16 cellular contexts compared by ENCODE assay signal in the genomic region with DNA sequence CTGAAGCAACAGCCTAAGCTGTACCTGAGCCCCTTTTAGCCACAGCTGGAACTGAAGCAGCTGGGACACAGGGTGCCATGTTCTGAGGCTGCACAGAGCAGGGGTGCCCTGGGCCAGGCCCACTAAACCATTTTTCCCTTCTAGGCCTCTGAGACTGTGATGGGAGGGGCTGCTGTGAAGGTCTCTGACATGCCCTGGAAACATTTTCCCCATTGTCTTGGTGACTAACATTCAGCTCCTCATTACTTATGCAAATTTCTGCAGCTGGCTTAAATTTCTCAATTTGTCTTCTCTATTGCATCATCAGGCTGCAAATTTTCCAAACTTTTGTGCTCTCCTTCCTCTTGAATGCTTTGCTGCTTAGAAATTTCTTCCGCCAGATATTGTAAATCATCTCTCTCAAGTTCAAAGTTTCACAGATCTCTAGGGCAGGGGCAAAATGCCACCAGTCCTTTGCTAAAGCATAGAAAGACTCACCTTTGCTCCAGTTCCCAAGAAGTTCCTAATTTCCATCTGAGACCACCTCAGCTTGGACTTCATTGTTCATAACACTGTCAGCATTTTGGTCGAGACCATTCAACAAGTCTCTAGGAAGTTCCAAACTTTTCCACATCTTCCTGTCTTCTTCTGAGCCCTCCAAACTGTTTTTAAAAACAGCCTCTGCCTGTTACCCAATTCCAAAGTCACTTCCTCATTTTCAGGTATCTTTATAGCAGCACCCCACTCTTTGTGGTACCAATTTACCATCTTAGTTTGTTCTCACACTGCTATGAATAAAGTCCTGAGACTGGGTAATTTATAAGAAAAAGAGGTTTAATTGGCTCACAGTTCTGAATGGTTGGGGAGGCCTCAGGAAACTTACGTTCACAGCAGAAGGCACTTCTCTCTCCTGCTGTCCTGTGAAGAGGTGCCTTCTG. TPM values are rescaled to one million over a fixed set of nuclear protein-coding genes. Genes with fewer than 3 reads are reported as not detected.
DNase-seq lines count a peak whose midpoint lies in the region; ATAC-seq, FAIRE-seq and TF ChIP-seq lines count a peak whose summit lies in the region.
"Had no signal": no experiment of that assay in that cellular context is flagged by ENCODE, and none has a peak within 500 bp of the region (broad histone marks: within the 10 kb centered on the region; RNA-seq: fewer than 3 reads in every experiment).

No MANE protein-coding gene starts in this region.

- peaks cover 10% of the 10 kb centered on the region for H3K27me3 Mint-ChIP-seq in osteocyte (ENCODE audit: unreplicated experiment)

- no peak overlapping the region for H3K4me3 Mint-ChIP-seq in osteocyte (ENCODE audit: unreplicated experiment)
- H3K4me3 Mint-ChIP-seq: WTC11 had no signal

- no peak for TF ChIP-seq RAD21 in HepG2 (CRISPR knock-in tag; IDR thresholded peaks at IDR 0.05)

- H3K27ac ChIP-seq in HepG2 (ENCODE audit: extremely low read length, insufficient read depth, low read length) (no peak overlapping the region), right lobe of liver (no peak overlapping the region), kidney (ENCODE audit: low read depth in 2 of 2, low read length in 2 of 2) (no peak overlapping the region), uterus (peak overlapping the region in 1 of 2 donors; percentile 67)

- intact Hi-C loops in HepG2 (cut with micrococcal nuclease; ENCODE audit: unreplicated experiment): no loop called here
- intact Hi-C loops in right lobe of liver (cut with DNase I): no loop called here
- intact Hi-C loops in kidney (cut with DNase I): no loop called here
- intact Hi-C loops in uterus (cut with DNase I; ENCODE audit: low total_unique reads): no loop called here

- no peaks in the 10 kb centered on the region for H3K79me2 ChIP-seq in HepG2 (ENCODE audit: insufficient read depth, low read length)

- H3K9me3 ChIP-seq in HepG2 (ENCODE audit: low read length): no peaks in the 10 kb centered on the region
- no peaks in the 10 kb centered on the region for H3K9me3 ChIP-seq in right lobe of liver
- H3K9me3 ChIP-seq in adipocyte (ENCODE audit: control insufficient read depth, low read length): no peaks in the 10 kb centered on the region
- no peaks in the 10 kb centered on the region for H3K9me3 ChIP-seq in kidney (ENCODE audit: control insufficient read depth in 1 of 2, low read length in 2 of 2)
- no peaks in the 10 kb centered on the region for H3K9me3 ChIP-seq in uterus
- H3K9me3 ChIP-seq: SK-N-SH had no signal

- no peak for FAIRE-seq in HepG2 (lab: Jason Lieb, UNC)
- FAIRE-seq in kidney (lab: Jason Lieb, UNC): no peak
- FAIRE-seq: endothelial cell of umbilical vein had no signal

- TF ChIP-seq EP300 in HepG2 (IDR thresholded peaks at IDR 0.05; ENCODE audit: low read depth in 2 of 2, low read length in 2 of 2) (no peak), HepG2 (CRISPR knock-in tag; IDR thresholded peaks at IDR 0.05; ENCODE audit: borderline replicate concordance) (no peak)

- H3K27me3 ChIP-seq in HepG2 (ENCODE audit: control insufficient read depth in 1 of 2, insufficient read depth in 2 of 2, low read length in 2 of 2): no peaks in the 10 kb centered on the region; a peak in 1 of 5 replicates
- H3K27me3 ChIP-seq in right lobe of liver: no peaks in the 10 kb centered on the region
- H3K27me3 ChIP-seq in adipocyte (replicated peaks; ENCODE audit: control insufficient read depth, insufficient read depth, low read length): no peaks in the 10 kb centered on the region
- no peaks in the 10 kb centered on the region for H3K27me3 ChIP-seq in uterus

- H3K4me1 ChIP-seq in HepG2 (ENCODE audit: insufficient read depth, low read length) (no peaks in the 10 kb centered on the region), right lobe of liver (no peaks in the 10 kb centered on the region), adipocyte (ENCODE audit: control insufficient read depth, insufficient read depth, low read length) (peaks cover 27% of the 10 kb centered on the region), kidney (ENCODE audit: control insufficient read depth in 1 of 2, insufficient read depth in 1 of 2, low read depth in 1 of 2, low read length in 2 of 2) (no peaks in the 10 kb centered on the region), uterus (no peaks in the 10 kb centered on the region)

- ATAC-seq in HepG2: no peak
- no peak for ATAC-seq in right lobe of liver
- ATAC-seq in GM21786 (IDR thresholded peaks at IDR 0.05; ENCODE audit: unreplicated experiment): no peak
- no peak for ATAC-seq in GM19328 (IDR thresholded peaks at IDR 0.05; ENCODE audit: unreplicated experiment)
- ATAC-seq: activated naive CD4-positive, alpha-beta T cell treated with anti-CD3 and anti-CD28 coated beads, Interleukin-2, amount 50 U/mL, for 72 hours; WTC11 had no signal

- TF ChIP-seq POLR2A in HepG2 (IDR thresholded peaks at IDR 0.05; ENCODE audit: insufficient read depth in 1 of 2, low read depth in 2 of 2, low read length in 2 of 2) (no peak), right lobe of liver (IDR thresholded peaks at IDR 0.05) (no peak), uterus (IDR thresholded peaks at IDR 0.05) (no peak)

- 11% methylated on average over 3 of the region's 3 CpGs for WGBS in HepG2 (ENCODE audit: low lambda C conversion rate)
- 68% methylated on average over 3 of the region's 3 CpGs for WGBS in right lobe of liver (ENCODE audit: insufficient coverage, low coverage, low lambda C conversion rate, missing lambda C conversion rate)

- H3K36me3 Mint-ChIP-seq in osteocyte (ENCODE audit: unreplicated experiment): no peaks in the 10 kb centered on the region
- H3K36me3 Mint-ChIP-seq: activated naive CD4-positive, alpha-beta T cell treated with anti-CD3 and anti-CD28 coated beads, Interleukin-2, amount 50 U/mL, for 72 hours had no signal

- POLR2A ChIA-PET in HepG2 (lab: Yijun Ruan, JAX): no interaction called here

- CTCF ChIA-PET in HepG2 (lab: Yijun Ruan, JAX; ENCODE audit: low intra/inter-chr PET ratio, low total read pairs): no interaction called here

- BruUV-seq in HepG2 (replicated peaks; lab: Mats Ljungman, UMichigan): no TSS peak

- TF ChIP-seq CTCF in HepG2 (CRISPR knock-in tag; IDR thresholded peaks at IDR 0.05) (no peak), right lobe of liver (IDR thresholded peaks at IDR 0.05) (no peak), kidney (IDR thresholded peaks at IDR 0.05; ENCODE audit: borderline replicate concordance, extremely low read depth, insufficient read depth) (no peak), uterus (IDR thresholded peaks at IDR 0.05) (no peak), osteocyte (IDR thresholded peaks at IDR 0.05) (no peak)

- no peaks in the 10 kb centered on the region for H3K36me3 ChIP-seq in HepG2 (replicated peaks in 1 of 2; ENCODE audit: control insufficient read depth in 1 of 2, insufficient read depth in 2 of 2, low read length in 2 of 2)
- H3K36me3 ChIP-seq in right lobe of liver: no peaks in the 10 kb centered on the region
- H3K36me3 ChIP-seq in adipocyte (ENCODE audit: control insufficient read depth, insufficient read depth, low read length, severe bottlenecking): no peaks in the 10 kb centered on the region
- no peaks in the 10 kb centered on the region for H3K36me3 ChIP-seq in kidney (ENCODE audit: control insufficient read depth in 1 of 2, insufficient read depth in 2 of 2, low read length in 2 of 2)
- H3K36me3 ChIP-seq in uterus: no peaks in the 10 kb centered on the region

- H3K4me1 Mint-ChIP-seq in osteocyte (ENCODE audit: unreplicated experiment): no peaks in the 10 kb centered on the region

- no peak overlapping the region for H2AFZ ChIP-seq in HepG2 (ENCODE audit: low read length)

- H3K27ac Mint-ChIP-seq in osteocyte (ENCODE audit: unreplicated experiment): no peak overlapping the region
- H3K27ac Mint-ChIP-seq: activated naive CD4-positive, alpha-beta T cell treated with anti-CD3 and anti-CD28 coated beads, Interleukin-2, amount 50 U/mL, for 72 hours; WTC11 had no signal

- H3K9ac ChIP-seq in HepG2 (ENCODE audit: insufficient read depth, low read depth, low read length): no peak overlapping the region
- peak overlapping the region; percentile 48 for H3K9ac ChIP-seq in adipocyte (ENCODE audit: low read length)
- no peak overlapping the region for H3K9ac ChIP-seq in kidney (ENCODE audit: low read length in 2 of 2)
- H3K9ac ChIP-seq: SK-N-SH had no signal

- H4K20me1 ChIP-seq in HepG2 (ENCODE audit: insufficient read depth, low read length): no peaks in the 10 kb centered on the region

- no peaks in the 10 kb centered on the region for H3K9me3 Mint-ChIP-seq in osteocyte (ENCODE audit: unreplicated experiment)

- H3K4me2 ChIP-seq in HepG2 (ENCODE audit: low read depth, low read length): no peak overlapping the region
- H3K4me2 ChIP-seq: SK-N-SH, smooth muscle cell had no signal

- in situ Hi-C loops in HepG2 (cut with HindIII; ENCODE audit: extremely low pct_ligation_motif_present, low pct_unique_long_range_greater_than_20kb): no loop called here

- H3K4me3 ChIP-seq in HepG2 (replicated peaks in 1 of 3; ENCODE audit: insufficient read depth in 1 of 3, low read depth in 2 of 3, low read length in 3 of 3): no peak overlapping the region
- no peak overlapping the region for H3K4me3 ChIP-seq in right lobe of liver
- no peak overlapping the region for H3K4me3 ChIP-seq in adipocyte (ENCODE audit: low read length)
- no peak overlapping the region for H3K4me3 ChIP-seq in kidney (ENCODE audit: low read length in 2 of 2)
- H3K4me3 ChIP-seq in uterus: no peak overlapping the region
- H3K4me3 ChIP-seq: smooth muscle cell had no signal

- no peak for DNase-seq in HepG2 (ENCODE audit: low spot score)
- no peak for DNase-seq in right lobe of liver
- peak; percentile 55 for DNase-seq in adipocyte (ENCODE audit: low read depth)
- DNase-seq in kidney: peak; percentile 47
- DNase-seq in uterus: peak; percentile 40 to 41
- DNase-seq in osteocyte (ENCODE audit: extremely low spot score, unreplicated experiment): no peak
- DNase-seq: ACHN, Calu3, NCI-H2171, SK-N-SH had no signal

RNA-seq across cellular contexts. Expression of a gene that starts 49.8 kb away (rescaled TPM):
- not detected in 2 replicates for total RNA-seq in HepG2 (2016; rRNA removed; fragmentation: Illumina TruSeq; extraction: Trizol)
- not detected in 2 replicates for total RNA-seq in HepG2 (2016; cell fraction: cytosol; rRNA removed; fragmentation: Illumina TruSeq; extraction: Trizol; ENCODE audit: low read depth)
- not detected in 2 replicates for total RNA-seq in HepG2 (2016; cell fraction: insoluble cytoplasmic fraction; rRNA removed; fragmentation: Illumina TruSeq; extraction: Trizol)
- total RNA-seq in HepG2 (2016; cell fraction: membrane; rRNA removed; fragmentation: Illumina TruSeq; extraction: Trizol): not detected in 2 replicates
- not detected in 2 replicates for total RNA-seq in HepG2 (2016; cell fraction: nucleus; rRNA removed; fragmentation: Illumina TruSeq; extraction: Trizol)
- polyA plus RNA-seq in HepG2 (2011; rRNA removed): not detected in 2 replicates
- not detected in 2 replicates for polyA plus RNA-seq in HepG2 (2011; cell fraction: cytosol; rRNA removed)
- polyA plus RNA-seq in HepG2 (2011; cell fraction: nucleus; rRNA removed): not detected in 2 replicates
- not detected in 2 replicates for polyA plus RNA-seq in HepG2 (2012)
- not detected in 2 replicates for polyA plus RNA-seq in HepG2 (2016; cell fraction: cytosol; fragmentation: Illumina TruSeq; extraction: Trizol; ENCODE audit: low read depth)
- polyA plus RNA-seq in HepG2 (2016; cell fraction: insoluble cytoplasmic fraction; fragmentation: Illumina TruSeq; extraction: Trizol; ENCODE audit: low read depth): not detected in 2 replicates
- not detected in 2 replicates for polyA plus RNA-seq in HepG2 (2016; cell fraction: membrane; fragmentation: Illumina TruSeq; extraction: Trizol; ENCODE audit: low read depth)
- polyA plus RNA-seq in HepG2 (2016; cell fraction: nucleus; fragmentation: Illumina TruSeq; extraction: Trizol; ENCODE audit: insufficient read depth, low read depth): not detected in 2 replicates
- not detected in 2 replicates for polyA minus RNA-seq in HepG2 (2011; rRNA and poly(A)+ RNA removed; ENCODE audit: low replicate concordance)
- polyA minus RNA-seq in HepG2 (2011; cell fraction: cytosol; rRNA and poly(A)+ RNA removed): not detected in 2 replicates
- polyA minus RNA-seq in HepG2 (2011; cell fraction: nucleus; rRNA and poly(A)+ RNA removed): not detected in 2 replicates
- 1 to 10 TPM; 1.8 to 8.3 (median 4.5) TPM for total RNA-seq in right lobe of liver
- total RNA-seq in kidney: 7.2 TPM
- 0.67 TPM for polyA plus RNA-seq in kidney (ENCODE audit: insufficient read depth, low read depth, low replicate concordance)
- 10 to 100 TPM in 1 of 4 donors, 1 to 10 TPM in 3; 2.8 to 26.3 (median 6.2) TPM for total RNA-seq in uterus
- 3.3 and 3.4 TPM in 2 replicates for total RNA-seq in osteocyte
- total RNA-seq: activated naive CD4-positive, alpha-beta T cell treated with anti-CD3 and anti-CD28 coated beads, Interleukin-2, amount 50 U/mL, for 72 hours; Calu3; endothelial cell of umbilical vein had no signal
- polyA plus RNA-seq: endothelial cell of umbilical vein had no signal

Comparison
In these comparisons a context has a peak if more than half of its experiments do, and no peak if none do; other contexts are left out.
1. DNase-seq: peak in adipocyte (single experiment), kidney (single experiment) and uterus (2 of 2); none in HepG2 (single experiment), right lobe of liver (0 of 3) and osteocyte (single experiment).